In the genomic region with DNA sequence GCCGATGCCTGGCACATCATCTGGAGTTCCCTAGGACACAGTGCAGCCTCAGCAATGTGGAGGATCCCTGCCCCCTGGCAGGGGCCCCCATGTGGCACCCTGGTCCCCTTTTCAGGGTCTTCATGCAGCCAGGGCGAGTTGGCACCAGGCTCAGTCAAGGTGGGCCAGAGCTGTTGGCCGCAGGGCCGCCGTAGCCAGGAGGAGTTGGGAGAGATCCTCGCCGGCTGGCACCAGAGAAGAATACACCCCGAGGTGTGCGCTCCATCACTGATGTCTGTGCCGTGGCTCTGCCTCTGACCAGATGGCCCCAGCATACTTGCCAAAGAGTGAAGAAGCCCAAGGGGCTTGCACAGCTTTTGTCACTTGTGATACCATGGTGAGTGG, we compare ENCODE assay signal across 1 cellular context.
TF ChIP-seq lines count a peak whose summit lies in the region.

No MANE protein-coding gene starts in this region.

TF ChIP-seq in HCT116, 20 proteins besides CTCF, POLR2A, EP300 and RAD21 (continued from another document):
- TF ChIP-seq, protein P1, sequence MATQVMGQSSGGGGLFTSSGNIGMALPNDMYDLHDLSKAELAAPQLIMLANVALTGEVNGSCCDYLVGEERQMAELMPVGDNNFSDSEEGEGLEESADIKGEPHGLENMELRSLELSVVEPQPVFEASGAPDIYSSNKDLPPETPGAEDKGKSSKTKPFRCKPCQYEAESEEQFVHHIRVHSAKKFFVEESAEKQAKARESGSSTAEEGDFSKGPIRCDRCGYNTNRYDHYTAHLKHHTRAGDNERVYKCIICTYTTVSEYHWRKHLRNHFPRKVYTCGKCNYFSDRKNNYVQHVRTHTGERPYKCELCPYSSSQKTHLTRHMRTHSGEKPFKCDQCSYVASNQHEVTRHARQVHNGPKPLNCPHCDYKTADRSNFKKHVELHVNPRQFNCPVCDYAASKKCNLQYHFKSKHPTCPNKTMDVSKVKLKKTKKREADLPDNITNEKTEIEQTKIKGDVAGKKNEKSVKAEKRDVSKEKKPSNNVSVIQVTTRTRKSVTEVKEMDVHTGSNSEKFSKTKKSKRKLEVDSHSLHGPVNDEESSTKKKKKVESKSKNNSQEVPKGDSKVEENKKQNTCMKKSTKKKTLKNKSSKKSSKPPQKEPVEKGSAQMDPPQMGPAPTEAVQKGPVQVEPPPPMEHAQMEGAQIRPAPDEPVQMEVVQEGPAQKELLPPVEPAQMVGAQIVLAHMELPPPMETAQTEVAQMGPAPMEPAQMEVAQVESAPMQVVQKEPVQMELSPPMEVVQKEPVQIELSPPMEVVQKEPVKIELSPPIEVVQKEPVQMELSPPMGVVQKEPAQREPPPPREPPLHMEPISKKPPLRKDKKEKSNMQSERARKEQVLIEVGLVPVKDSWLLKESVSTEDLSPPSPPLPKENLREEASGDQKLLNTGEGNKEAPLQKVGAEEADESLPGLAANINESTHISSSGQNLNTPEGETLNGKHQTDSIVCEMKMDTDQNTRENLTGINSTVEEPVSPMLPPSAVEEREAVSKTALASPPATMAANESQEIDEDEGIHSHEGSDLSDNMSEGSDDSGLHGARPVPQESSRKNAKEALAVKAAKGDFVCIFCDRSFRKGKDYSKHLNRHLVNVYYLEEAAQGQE (IDR thresholded peaks at IDR 0.05; ENCODE audit: low read depth), result no peak
- no peak for TF ChIP-seq EGR1 (IDR thresholded peaks at IDR 0.05; ENCODE audit: low read depth)
- TF ChIP-seq YY1 (IDR thresholded peaks at IDR 0.05; ENCODE audit: extremely low read depth, insufficient replicate concordance, low read depth, low read length), result no peak
- no peak for TF ChIP-seq SIN3A (IDR thresholded peaks at IDR 0.05; ENCODE audit: low read depth)
- TF ChIP-seq, protein P2, sequence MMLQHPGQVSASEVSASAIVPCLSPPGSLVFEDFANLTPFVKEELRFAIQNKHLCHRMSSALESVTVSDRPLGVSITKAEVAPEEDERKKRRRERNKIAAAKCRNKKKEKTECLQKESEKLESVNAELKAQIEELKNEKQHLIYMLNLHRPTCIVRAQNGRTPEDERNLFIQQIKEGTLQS (IDR thresholded peaks at IDR 0.05), result no peak
- TF ChIP-seq EZH2 (IDR thresholded peaks at IDR 0.05), result no peak
- no peak for TF ChIP-seq POLR2AphosphoS5 (IDR thresholded peaks at IDR 0.05; ENCODE audit: low read depth, low read length)
- TF ChIP-seq TCF7L2 (IDR thresholded peaks at IDR 0.05; ENCODE audit: borderline replicate concordance, extremely low read depth, insufficient read depth, insufficient read length), result no peak
- TF ChIP-seq FOSL1 (IDR thresholded peaks at IDR 0.05; ENCODE audit: low read depth), result no peak
- TF ChIP-seq, protein P3, sequence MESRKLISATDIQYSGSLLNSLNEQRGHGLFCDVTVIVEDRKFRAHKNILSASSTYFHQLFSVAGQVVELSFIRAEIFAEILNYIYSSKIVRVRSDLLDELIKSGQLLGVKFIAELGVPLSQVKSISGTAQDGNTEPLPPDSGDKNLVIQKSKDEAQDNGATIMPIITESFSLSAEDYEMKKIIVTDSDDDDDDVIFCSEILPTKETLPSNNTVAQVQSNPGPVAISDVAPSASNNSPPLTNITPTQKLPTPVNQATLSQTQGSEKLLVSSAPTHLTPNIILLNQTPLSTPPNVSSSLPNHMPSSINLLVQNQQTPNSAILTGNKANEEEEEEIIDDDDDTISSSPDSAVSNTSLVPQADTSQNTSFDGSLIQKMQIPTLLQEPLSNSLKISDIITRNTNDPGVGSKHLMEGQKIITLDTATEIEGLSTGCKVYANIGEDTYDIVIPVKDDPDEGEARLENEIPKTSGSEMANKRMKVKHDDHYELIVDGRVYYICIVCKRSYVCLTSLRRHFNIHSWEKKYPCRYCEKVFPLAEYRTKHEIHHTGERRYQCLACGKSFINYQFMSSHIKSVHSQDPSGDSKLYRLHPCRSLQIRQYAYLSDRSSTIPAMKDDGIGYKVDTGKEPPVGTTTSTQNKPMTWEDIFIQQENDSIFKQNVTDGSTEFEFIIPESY (IDR thresholded peaks at IDR 0.05; ENCODE audit: extremely low read depth, insufficient replicate concordance, low read length), result no peak
- TF ChIP-seq ZFX (IDR thresholded peaks at IDR 0.05), result no peak
- TF ChIP-seq ZNF274 (IDR thresholded peaks at IDR 0.05; ENCODE audit: low read depth, low read length), result no peak
- TF ChIP-seq, protein P4, sequence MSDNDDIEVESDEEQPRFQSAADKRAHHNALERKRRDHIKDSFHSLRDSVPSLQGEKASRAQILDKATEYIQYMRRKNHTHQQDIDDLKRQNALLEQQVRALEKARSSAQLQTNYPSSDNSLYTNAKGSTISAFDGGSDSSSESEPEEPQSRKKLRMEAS (IDR thresholded peaks at IDR 0.05), result no peak
- no peak for TF ChIP-seq ELF1 (IDR thresholded peaks at IDR 0.05; ENCODE audit: borderline replicate concordance, low read depth)
TF ChIP-seq in HCT116: peak in this region for 0.
